ENCODE assay signal across 8 cellular contexts in genomic region chr1:78619446-78619802, GRCh38. TPM values are rescaled to one million over a fixed set of nuclear protein-coding genes. Genes with fewer than 3 reads are reported as not detected.
DNase-seq lines count a peak whose midpoint lies in the region; TF ChIP-seq lines count a peak whose summit lies in the region.

No MANE protein-coding gene starts in this region.

- CTCF ChIA-PET in activated naive CD4-positive, alpha-beta T cell treated with anti-CD3 and anti-CD28 coated beads, Interleukin-2, amount 10 ng/mL, durations not matched to agents 7 days and 5 days (lab: Charles Lee), result interaction anchor here (0.7 to 1.9 kb wide), 5 partner anchors 30 to 734 kb away, joined by 3 to 4 read pairs (median 3); partner anchors contain the start of genes DNAJB4 and IFI44

- H3K27ac Mint-ChIP-seq in activated naive CD4-positive, alpha-beta T cell treated with anti-CD3 and anti-CD28 coated beads, Interleukin-2, amount 10 ng/mL, durations not matched to agents 7 days and 5 days, result peak overlapping the region; percentile 85

- H3K27ac ChIP-seq in skeletal muscle tissue (ENCODE audit: low read depth, low read length), result peak overlapping the region; percentile 43

- H3K27me3 Mint-ChIP-seq in activated naive CD4-positive, alpha-beta T cell treated with anti-CD3 and anti-CD28 coated beads, Interleukin-2, amount 10 ng/mL, durations not matched to agents 7 days and 5 days, result peaks cover 7% of the 10 kb centered on the region

- H3K4me3 Mint-ChIP-seq in activated naive CD4-positive, alpha-beta T cell treated with anti-CD3 and anti-CD28 coated beads, Interleukin-2, amount 10 ng/mL, durations not matched to agents 7 days and 5 days, result no peak overlapping the region

- H3K4me3 ChIP-seq in skeletal muscle tissue (ENCODE audit: low read length in 3 of 3), result peak overlapping the region; percentile 13 to 68 (median 57)

- H3K9me3 Mint-ChIP-seq in activated naive CD4-positive, alpha-beta T cell treated with anti-CD3 and anti-CD28 coated beads, Interleukin-2, amount 10 ng/mL, durations not matched to agents 7 days and 5 days, result no peaks in the 10 kb centered on the region

- peaks cover 8 to 15% (median 10%) of the 10 kb centered on the region in 3 donors for H3K4me1 ChIP-seq in skeletal muscle tissue (ENCODE audit: control insufficient read depth in 3 of 3, insufficient read depth in 3 of 3, low read length in 3 of 3)

- H3K27me3 ChIP-seq in skeletal muscle tissue (ENCODE audit: control insufficient read depth in 3 of 3, insufficient read depth in 3 of 3, low read length in 3 of 3), result no peaks in the 10 kb centered on the region

- H3K36me3 Mint-ChIP-seq in activated naive CD4-positive, alpha-beta T cell treated with anti-CD3 and anti-CD28 coated beads, Interleukin-2, amount 10 ng/mL, durations not matched to agents 7 days and 5 days, result peaks cover 13% of the 10 kb centered on the region

- peaks cover 54% of the 10 kb centered on the region for H3K4me1 Mint-ChIP-seq in activated naive CD4-positive, alpha-beta T cell treated with anti-CD3 and anti-CD28 coated beads, Interleukin-2, amount 10 ng/mL, durations not matched to agents 7 days and 5 days

- H3K36me3 ChIP-seq in skeletal muscle tissue (ENCODE audit: control insufficient read depth in 3 of 3, insufficient read depth in 3 of 3, low read length in 3 of 3), result no peaks in the 10 kb centered on the region

- H3K9ac ChIP-seq in skeletal muscle tissue (ENCODE audit: low read depth in 1 of 3, low read length in 3 of 3), result peak overlapping the region; percentile 43 to 66 (median 46)

- no peaks in the 10 kb centered on the region for H3K9me3 ChIP-seq in skeletal muscle tissue (ENCODE audit: control insufficient read depth in 3 of 3, low read length in 3 of 3)

- TF ChIP-seq CTCF in GM20000 (IDR thresholded peaks at IDR 0.05; ENCODE audit: extremely low read depth, missing control alignments), result no peak

- no peak for TF ChIP-seq POLR2A in erythroblast (IDR thresholded peaks at IDR 0.05; ENCODE audit: low read length)

- DNase-seq in activated naive CD4-positive, alpha-beta T cell treated with anti-CD3 and anti-CD28 coated beads, Interleukin-2, amount 10 ng/mL, durations not matched to agents 7 days and 5 days, result no peak
- DNase-seq in activated naive CD4-positive, alpha-beta T cell (lab: John Stamatoyannopoulos, UW), result no peak
- DNase-seq in NAMALWA (ENCODE audit: low spot score), result peak; percentile 43
- DNase-seq in erythroblast (lab: John Stamatoyannopoulos, UW), result peak; percentile 15 to 18
- no peak for DNase-seq in AG08396 (ENCODE audit: low spot score)
- no peak for DNase-seq in GM20000 (ENCODE audit: low spot score)
- DNase-seq in GM19238 (ENCODE audit: insufficient read length, low spot score), result no peak

RNA-seq across cellular contexts. Expression of gene IFI44L, which starts 0.8 kb away (rescaled TPM):
- 7.3 TPM for total RNA-seq in skeletal muscle tissue

RNA-seq across cellular contexts. Expression of gene IFI44, which starts 30.2 kb away (rescaled TPM):
- 11.5 TPM for total RNA-seq in skeletal muscle tissue

Comparison
In these comparisons a context has a peak if more than half of its experiments do, and no peak if none do; other contexts are left out.
1. DNase-seq: peak in NAMALWA (single experiment) and erythroblast (2 of 2); none in activated naive CD4-positive, alpha-beta T cell treated with anti-CD3 and anti-CD28 coated beads, Interleukin-2, amount 10 ng/mL, durations not matched to agents 7 days and 5 days (single experiment), activated naive CD4-positive, alpha-beta T cell (0 of 4), AG08396 (single experiment), GM20000 (single experiment) and GM19238 (single experiment).